ENCODE assay signal across 10 cellular contexts in genomic region chr17:6853764-6854442, GRCh38. TPM values are rescaled to one million over a fixed set of nuclear protein-coding genes. Genes with fewer than 3 reads are reported as not detected.
DNase-seq lines count a peak whose midpoint lies in the region; ATAC-seq and TF ChIP-seq lines count a peak whose summit lies in the region.
"Had no signal": no experiment of that assay in that cellular context is flagged by ENCODE, and none has a peak within 500 bp of the region (broad histone marks: within the 10 kb centered on the region; RNA-seq: fewer than 3 reads in every experiment).

No MANE protein-coding gene starts in this region.

- H3K9me3 ChIP-seq in iPS-18c (ENCODE audit: control insufficient read depth, insufficient read depth, low read length) = no peaks in the 10 kb centered on the region
- H3K9me3 ChIP-seq: Caco-2 had no signal

- H3K27me3 Mint-ChIP-seq in T-helper 1 cell treated with Interleukin-12 subunit alpha and Interleukin-12 subunit beta and Interleukin-4 antibody, amounts not matched to agents 30 μg/mL and 1 μg/mL, for 36 hours (ENCODE audit: low read depth) = peaks cover 26% of the 10 kb centered on the region
- peaks cover 9% of the 10 kb centered on the region for H3K27me3 Mint-ChIP-seq in activated CD8-positive, alpha-beta T cell treated with anti-CD3 and anti-CD28 coated beads for 36 hours

- ATAC-seq in activated CD8-positive, alpha-beta T cell treated with anti-CD3 and anti-CD28 coated beads for 36 hours = peak; percentile 45
- ATAC-seq in GM18861 (IDR thresholded peaks at IDR 0.05; ENCODE audit: unreplicated experiment) = no peak
- ATAC-seq in GM21723 (IDR thresholded peaks at IDR 0.05; ENCODE audit: unreplicated experiment) = no peak

- POLR2A ChIA-PET in activated CD8-positive, alpha-beta T cell treated with anti-CD3 and anti-CD28 coated beads for 36 hours (lab: Charles Lee) = interaction anchor here (1.1 to 1.3 kb wide), 2 partner anchors 8 to 30 kb away, joined by 3 to 7 read pairs; no protein-coding TSS in a partner anchor

- TF ChIP-seq CTCF in activated CD8-positive, alpha-beta T cell treated with anti-CD3 and anti-CD28 coated beads for 36 hours (IDR thresholded peaks at IDR 0.05) = peak; percentile 43

- CTCF ChIA-PET in activated CD8-positive, alpha-beta T cell treated with anti-CD3 and anti-CD28 coated beads for 36 hours (lab: Charles Lee) = interaction anchor here (0.9 to 2.2 kb wide), 8 partner anchors 8 to 192 kb away, joined by 3 to 20 read pairs (median 4); no protein-coding TSS in a partner anchor

- H3K4me1 Mint-ChIP-seq in T-helper 1 cell treated with Interleukin-12 subunit alpha and Interleukin-12 subunit beta and Interleukin-4 antibody, amounts not matched to agents 30 μg/mL and 1 μg/mL, for 36 hours (ENCODE audit: low read depth) = peaks cover 3% of the 10 kb centered on the region
- H3K4me1 Mint-ChIP-seq in activated CD8-positive, alpha-beta T cell treated with anti-CD3 and anti-CD28 coated beads for 36 hours (ENCODE audit: low read depth) = peaks cover 8% of the 10 kb centered on the region

- no peak overlapping the region for H3K27ac Mint-ChIP-seq in T-helper 1 cell treated with Interleukin-12 subunit alpha and Interleukin-12 subunit beta and Interleukin-4 antibody, amounts not matched to agents 30 μg/mL and 1 μg/mL, for 36 hours
- H3K27ac Mint-ChIP-seq in activated CD8-positive, alpha-beta T cell treated with anti-CD3 and anti-CD28 coated beads for 36 hours = peak overlapping the region; percentile 60

- H3K4me3 Mint-ChIP-seq in T-helper 1 cell treated with Interleukin-12 subunit alpha and Interleukin-12 subunit beta and Interleukin-4 antibody, amounts not matched to agents 30 μg/mL and 1 μg/mL, for 36 hours = peak overlapping the region; percentile 74
- peak overlapping the region; percentile 67 for H3K4me3 Mint-ChIP-seq in activated CD8-positive, alpha-beta T cell treated with anti-CD3 and anti-CD28 coated beads for 36 hours

- no peaks in the 10 kb centered on the region for H3K9me3 Mint-ChIP-seq in T-helper 1 cell treated with Interleukin-12 subunit alpha and Interleukin-12 subunit beta and Interleukin-4 antibody, amounts not matched to agents 30 μg/mL and 1 μg/mL, for 36 hours
- H3K9me3 Mint-ChIP-seq in activated CD8-positive, alpha-beta T cell treated with anti-CD3 and anti-CD28 coated beads for 36 hours = no peaks in the 10 kb centered on the region

- no peak for DNase-seq in T-helper 1 cell
- DNase-seq in activated CD8-positive, alpha-beta T cell treated with anti-CD3 and anti-CD28 coated beads for 36 hours = peak; percentile 43
- peak; percentile 12 for DNase-seq in stimulated activated naive CD4-positive, alpha-beta T cell treated with Interleukin-2 at 50 U/mL for 16 hours (lab: John Stamatoyannopoulos, UW)
- no peak for DNase-seq in MV-4-11 (lab: John Stamatoyannopoulos, UW)

- intact Hi-C loops in activated CD8-positive, alpha-beta T cell treated with anti-CD3 and anti-CD28 coated beads for 36 hours (cut with micrococcal nuclease) = no loop called here

- peak overlapping the region; percentile 70 for H3K4me3 ChIP-seq in iPS-18c (ENCODE audit: insufficient read depth, low read depth, low read length)

- H3K36me3 Mint-ChIP-seq in T-helper 1 cell treated with Interleukin-12 subunit alpha and Interleukin-12 subunit beta and Interleukin-4 antibody, amounts not matched to agents 30 μg/mL and 1 μg/mL, for 36 hours (ENCODE audit: low read depth) = no peaks in the 10 kb centered on the region
- no peaks in the 10 kb centered on the region for H3K36me3 Mint-ChIP-seq in activated CD8-positive, alpha-beta T cell treated with anti-CD3 and anti-CD28 coated beads for 36 hours (ENCODE audit: low read depth)

RNA-seq across cellular contexts. Expression of gene TEKT1, which starts 22.4 kb away (rescaled TPM):
- not detected for total RNA-seq in activated CD8-positive, alpha-beta T cell treated with anti-CD3 and anti-CD28 coated beads for 36 hours
- total RNA-seq: Caco-2, pulmonary artery endothelial cell had no signal

Comparison
In these comparisons a context has a peak if more than half of its experiments do, and no peak if none do; other contexts are left out.
1. DNase-seq: peak in activated CD8-positive, alpha-beta T cell treated with anti-CD3 and anti-CD28 coated beads for 36 hours (single experiment) and stimulated activated naive CD4-positive, alpha-beta T cell treated with Interleukin-2 at 50 U/mL for 16 hours (single experiment); none in T-helper 1 cell (0 of 5) and MV-4-11 (single experiment).